Comparison of ENCODE assay signal across 18 cellular contexts in genomic region chr5:436641-436975, GRCh38.
"Had no signal": no experiment of that assay in that cellular context is flagged by ENCODE, and none has a peak within 500 bp of the region (broad histone marks: within the 10 kb centered on the region; RNA-seq: fewer than 3 reads in every experiment).

No MANE protein-coding gene starts in this region.

- H2AFZ ChIP-seq: neural progenitor cell had no signal

- H3K27ac ChIP-seq: esophagus squamous epithelium, heart right ventricle, neural progenitor cell, pancreas, SK-N-MC, spleen, tibial nerve had no signal

- H3K4me3 ChIP-seq: esophagus squamous epithelium, heart right ventricle, mucosa of descending colon, neural progenitor cell, pancreas, SK-N-MC, spleen, tibial nerve had no signal

- H3K4me1 ChIP-seq: esophagus squamous epithelium, neural progenitor cell, pancreas had no signal

- H3K27ac Mint-ChIP-seq: activated naive CD8-positive, alpha-beta T cell; immature natural killer cell; memory B cell; neural progenitor cell; T-helper 2 cell treated with Interferon-gamma antibody and Interleukin-4, amounts not matched to agents 5 μg/mL and 100 μg/mL, for 36 hours had no signal

- H3K36me3 Mint-ChIP-seq: activated naive CD8-positive, alpha-beta T cell; immature natural killer cell; memory B cell; naive B cell; neural progenitor cell had no signal

- H3K9me3 ChIP-seq: esophagus squamous epithelium, heart right ventricle, mucosa of descending colon, pancreas, spleen, tibial nerve had no signal

- H3K27me3 ChIP-seq: neural progenitor cell, pancreas had no signal

- H3K9me3 Mint-ChIP-seq: memory B cell; neural progenitor cell; T-helper 2 cell treated with Interferon-gamma antibody and Interleukin-4, amounts not matched to agents 5 μg/mL and 100 μg/mL, for 36 hours had no signal

- H3K36me3 ChIP-seq: esophagus squamous epithelium, heart right ventricle, neural progenitor cell, pancreas, tibial nerve had no signal

- DNase-seq: activated CD8-positive, alpha-beta memory T cell treated with anti-CD3 and anti-CD28 coated beads for 24 hours; activated CD8-positive, alpha-beta memory T cell treated with anti-CD3 and anti-CD28 coated beads, Interleukin-2, amount 50 U/mL, for 48 hours; activated T-cell treated with anti-CD3 and anti-CD28 coated beads, Interleukin-2, amount 50 U/mL, for 48 hours; effector memory CD4-positive, alpha-beta T cell; esophagus squamous epithelium; immature natural killer cell; naive B cell; stimulated activated naive CD4-positive, alpha-beta T cell treated with Interleukin-2 at 50 U/mL for 16 hours had no signal

- H3K4me2 ChIP-seq: neural progenitor cell had no signal

- H3K4me3 Mint-ChIP-seq: activated naive CD8-positive, alpha-beta T cell; immature natural killer cell; memory B cell; naive B cell; neural progenitor cell; T-helper 2 cell treated with Interferon-gamma antibody and Interleukin-4, amounts not matched to agents 5 μg/mL and 100 μg/mL, for 36 hours had no signal

- H3K27me3 Mint-ChIP-seq: activated naive CD8-positive, alpha-beta T cell had no signal
